In the genomic region with DNA sequence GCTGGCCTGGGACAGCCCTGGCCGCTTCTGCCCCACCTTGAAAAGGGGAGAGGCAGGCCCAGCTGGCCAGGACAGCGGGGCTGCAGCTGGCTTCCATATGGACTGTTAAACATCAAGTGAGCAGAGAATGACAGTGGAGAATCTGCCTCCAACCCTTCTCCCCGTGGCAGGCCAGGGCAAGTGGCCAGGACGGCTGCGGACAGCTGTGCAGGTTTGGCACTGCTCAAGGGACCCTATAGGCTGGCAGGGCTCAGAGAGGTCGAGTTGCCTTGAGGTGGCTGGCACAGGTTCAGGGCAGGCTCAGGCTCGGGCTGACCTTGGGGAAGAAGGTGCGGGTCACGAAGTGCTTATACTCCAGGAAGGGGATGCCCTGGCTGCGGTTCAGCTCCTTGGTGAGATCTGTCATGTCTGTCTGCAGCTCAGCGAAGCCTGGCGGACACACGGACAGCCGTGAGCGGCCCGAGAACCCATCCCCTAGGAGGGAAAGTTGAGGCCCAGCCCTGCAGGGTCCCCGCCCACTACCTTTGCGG, we compare ENCODE assay signal across 1 cellular context.
TF ChIP-seq lines count a peak whose summit lies in the region.

No MANE protein-coding gene starts in this region.

TF ChIP-seq in SK-N-SH, 30 proteins besides CTCF, POLR2A, EP300 and RAD21:
- TF ChIP-seq SMC3 (IDR thresholded peaks at IDR 0.05; ENCODE audit: low read depth, low read length): no peak
- TF ChIP-seq POLR2AphosphoS5 (IDR thresholded peaks at IDR 0.05; ENCODE audit: low read depth, low read length): 0 out of 2 replicates have a peak, but pooled peaks have one; percentile 19
- peak; percentile 60; the same call in 1 of the 2 replicates for TF ChIP-seq RCOR1 (IDR thresholded peaks at IDR 0.05; ENCODE audit: low read length)
- no peak for TF ChIP-seq TEAD4 (IDR thresholded peaks at IDR 0.05; ENCODE audit: borderline replicate concordance, insufficient read depth)
- TF ChIP-seq TCF12 (IDR thresholded peaks at IDR 0.05): peak; percentile 80
- no peak for TF ChIP-seq FOXJ3 (CRISPR knock-in tag; IDR thresholded peaks at IDR 0.05)
TF ChIP-seq in SK-N-SH: peak in this region for 3.
